Comparison of ENCODE assay signal across 11 cellular contexts in the genomic region with DNA sequence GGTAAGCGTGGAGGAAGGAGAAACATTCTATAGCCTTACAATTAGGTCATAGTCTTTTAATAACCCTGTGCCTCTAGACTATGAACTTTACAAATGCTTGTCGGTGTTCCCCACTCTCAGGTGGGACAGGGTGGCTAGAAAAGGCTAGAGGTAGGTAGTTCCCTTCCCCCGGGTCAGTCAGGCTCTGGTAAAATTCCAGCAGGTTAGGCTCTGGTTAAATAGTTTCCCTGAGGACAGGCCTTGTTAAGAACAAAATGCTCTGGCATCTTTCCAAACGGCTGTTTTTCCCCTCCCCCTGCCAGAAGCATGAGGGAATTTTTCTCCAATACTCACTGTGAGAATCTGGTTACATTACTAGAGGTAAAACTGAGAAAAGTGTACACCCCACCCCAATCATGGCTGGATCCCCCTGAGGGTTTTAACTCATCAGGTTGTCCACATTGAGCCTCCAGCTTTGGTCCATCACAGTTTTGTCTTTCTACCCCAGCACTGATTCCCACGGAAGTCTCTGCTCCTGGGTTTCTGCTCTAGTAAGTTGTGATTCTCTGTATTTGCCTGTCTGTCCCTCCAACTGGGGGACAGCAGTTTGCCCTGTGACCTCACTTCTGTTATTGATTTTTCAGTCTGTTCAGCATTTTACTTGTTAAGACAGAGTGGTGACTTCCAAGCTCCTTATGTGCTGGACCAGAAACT.
A peak's percentile ranks its signal among the peaks of the same experiment; 100 is the strongest.
DNase-seq lines count a peak whose midpoint lies in the region; ATAC-seq and TF ChIP-seq lines count a peak whose summit lies in the region.
"Had no signal": no experiment of that assay in that cellular context is flagged by ENCODE, and none has a peak within 500 bp of the region (broad histone marks: within the 10 kb centered on the region; RNA-seq: fewer than 3 reads in every experiment).

No MANE protein-coding gene starts in this region.

- no peak for TF ChIP-seq CTCF in epithelial cell of proximal tubule (conservative IDR thresholded peaks at IDR 0.05; ENCODE audit: low read depth, low read length)
- no peak for TF ChIP-seq CTCF in mucosa of descending colon (IDR thresholded peaks at IDR 0.05)

- peak; percentile 60 for DNase-seq in Caki2 (ENCODE audit: low read depth)
- DNase-seq in NCI-H82 treated with DMSO at 0.1 percent for 48 hours (lab: John Stamatoyannopoulos, UW; ENCODE audit: unreplicated experiment), result peak; percentile 11
- peak; percentile 69 for DNase-seq in epithelial cell of proximal tubule (ENCODE audit: low read depth)
- peak in 1 of 3 donors; percentile 60 for DNase-seq in mucosa of descending colon
- DNase-seq in MG63, result no peak
- DNase-seq in effector CD8-positive, alpha-beta T cell (lab: John Stamatoyannopoulos, UW), result no peak
- no peak for DNase-seq in NCI-H1694 (lab: John Stamatoyannopoulos, UW)
- no peak for DNase-seq in 8988T
- DNase-seq: activated CD8-positive, alpha-beta memory T cell treated with anti-CD3 and anti-CD28 coated beads, Interleukin-2, amount 10 ng/mL, durations not matched to agents 7 days and 5 days; adrenal gland; foreskin fibroblast had no signal

- H3K9me3 ChIP-seq in mucosa of descending colon (no peaks in the 10 kb centered on the region), MG63 (no peaks in the 10 kb centered on the region)
- H3K9me3 ChIP-seq: adrenal gland had no signal

- H3K27me3 ChIP-seq in MG63, result no peaks in the 10 kb centered on the region
- H3K27me3 ChIP-seq: adrenal gland had no signal

- H3K36me3 ChIP-seq in mucosa of descending colon (ENCODE audit: low read depth) (no peaks in the 10 kb centered on the region), MG63 (no peaks in the 10 kb centered on the region)
- H3K36me3 ChIP-seq: adrenal gland had no signal

- intact Hi-C loops in mucosa of descending colon (cut with DNase I, micrococcal nuclease), result no loop called here

- ATAC-seq in mucosa of descending colon, result peak; percentile 82
- ATAC-seq: activated CD8-positive, alpha-beta memory T cell treated with anti-CD3 and anti-CD28 coated beads, Interleukin-2, amount 10 ng/mL, durations not matched to agents 7 days and 5 days had no signal

- no peak overlapping the region for H3K4me3 ChIP-seq in epithelial cell of proximal tubule (ENCODE audit: low read depth, low read length)
- H3K4me3 ChIP-seq in mucosa of descending colon, result no peak overlapping the region
- no peak overlapping the region for H3K4me3 ChIP-seq in MG63
- H3K4me3 ChIP-seq: adrenal gland had no signal

- in situ Hi-C loops in Caki2 (cut with HindIII; ENCODE audit: low pct_unique_long_range_greater_than_20kb, low sequenced_read_pairs), result no loop called here

- peaks cover 10% of the 10 kb centered on the region for H3K4me1 ChIP-seq in mucosa of descending colon (ENCODE audit: low read depth)
- H3K4me1 ChIP-seq: adrenal gland had no signal

Comparison
In these comparisons a context has a peak if more than half of its experiments do, and no peak if none do; other contexts are left out.
1. DNase-seq: peak in Caki2 (single experiment), NCI-H82 treated with DMSO at 0.1 percent for 48 hours (single experiment) and epithelial cell of proximal tubule (single experiment); none in MG63 (single experiment), effector CD8-positive, alpha-beta T cell (single experiment), NCI-H1694 (single experiment) and 8988T (single experiment).